ENCODE assay signal across 8 cellular contexts in genomic region chr3:24493951-24494615, GRCh38. TPM values are rescaled to one million over a fixed set of nuclear protein-coding genes. Genes with fewer than 3 reads are reported as not detected.
DNase-seq lines count a peak whose midpoint lies in the region; ATAC-seq and TF ChIP-seq lines count a peak whose summit lies in the region.

No MANE protein-coding gene starts in this region.

- intact Hi-C loops in activated T-helper 1 cell treated with anti-CD3 and anti-CD28 coated beads, Interleukin-12 subunit alpha, Interleukin-12 subunit beta, Interleukin-2, Interleukin-4 antibody, amounts not matched to agents 30 ng/mL and 10 ng/mL and 1 ng/mL, durations not matched to agents 14 hours and 24 hours and 36 hours (cut with micrococcal nuclease): no loop called here

- H3K36me3 Mint-ChIP-seq in GM23338 (ENCODE audit: low read depth) (no peaks in the 10 kb centered on the region), nephron (ENCODE audit: low read depth) (no peaks in the 10 kb centered on the region)
- no peaks in the 10 kb centered on the region for H3K36me3 Mint-ChIP-seq in activated T-helper 1 cell treated with anti-CD3 and anti-CD28 coated beads, Interleukin-12 subunit alpha, Interleukin-12 subunit beta, Interleukin-2, Interleukin-4 antibody, amounts not matched to agents 30 ng/mL and 10 ng/mL and 1 ng/mL, durations not matched to agents 14 hours and 24 hours and 36 hours (ENCODE audit: low read depth)

- H3F3A ChIP-seq in GM23338 (replicated peaks; ENCODE audit: low read depth): peaks cover 6% of the 10 kb centered on the region; the same call in 1 of the 2 replicates

- peaks cover 7% of the 10 kb centered on the region; the same call in 1 of the 2 replicates for H3K79me2 ChIP-seq in GM23338 (replicated peaks; ENCODE audit: insufficient read depth)

- H3K4me1 Mint-ChIP-seq in GM23338 (peaks cover 55% of the 10 kb centered on the region), nephron (peaks cover 4% of the 10 kb centered on the region)
- H3K4me1 Mint-ChIP-seq in activated T-helper 1 cell treated with anti-CD3 and anti-CD28 coated beads, Interleukin-12 subunit alpha, Interleukin-12 subunit beta, Interleukin-2, Interleukin-4 antibody, amounts not matched to agents 30 ng/mL and 10 ng/mL and 1 ng/mL, durations not matched to agents 14 hours and 24 hours and 36 hours (ENCODE audit: low read depth): no peaks in the 10 kb centered on the region

- H3K27ac ChIP-seq in GM23338 (ENCODE audit: low read depth) (no peak overlapping the region), gastroesophageal sphincter (peak overlapping the region; percentile 88 to 97 (median 94))

- H3K27me3 Mint-ChIP-seq in GM23338 (ENCODE audit: insufficient read depth, low read depth, poor library complexity) (peaks cover 57% of the 10 kb centered on the region), nephron (ENCODE audit: low read depth) (peaks cover 94% of the 10 kb centered on the region)
- H3K27me3 Mint-ChIP-seq in activated T-helper 1 cell treated with anti-CD3 and anti-CD28 coated beads, Interleukin-12 subunit alpha, Interleukin-12 subunit beta, Interleukin-2, Interleukin-4 antibody, amounts not matched to agents 30 ng/mL and 10 ng/mL and 1 ng/mL, durations not matched to agents 14 hours and 24 hours and 36 hours (ENCODE audit: insufficient read depth): peaks cover 55% of the 10 kb centered on the region

- DNase-seq in GM23338 (ENCODE audit: low spot score): peak; percentile 68
- peak; percentile 41 for DNase-seq in T1000 (lab: John Stamatoyannopoulos, UW)
- DNase-seq in activated T-helper 1 cell treated with anti-CD3 and anti-CD28 coated beads, Interleukin-12 subunit alpha, Interleukin-12 subunit beta, Interleukin-2, Interleukin-4 antibody, amounts not matched to agents 30 ng/mL and 10 ng/mL and 1 ng/mL, durations not matched to agents 14 hours and 24 hours and 36 hours (ENCODE audit: low spot score): no peak
- DNase-seq in NCI-H187 (lab: John Stamatoyannopoulos, UW): no peak
- DNase-seq in COLO829 (ENCODE audit: low spot score): no peak

- 0 out of 2 replicates have a peak, but pooled peaks cover 4% of the 10 kb centered on the region for H3K9me2 ChIP-seq in GM23338 (ENCODE audit: insufficient read depth)

- peak; percentile 11 to 34 for TF ChIP-seq POLR2A in gastroesophageal sphincter (IDR thresholded peaks at IDR 0.05)

- peaks cover 59% of the 10 kb centered on the region for H3K27me3 ChIP-seq in GM23338 (ENCODE audit: insufficient read depth)
- no peaks in the 10 kb centered on the region for H3K27me3 ChIP-seq in gastroesophageal sphincter

- peak; percentile 15 for ATAC-seq in GM23338
- ATAC-seq in gastroesophageal sphincter: peak; percentile 68
- ATAC-seq in GM18867 (IDR thresholded peaks at IDR 0.05; ENCODE audit: unreplicated experiment): no peak

- peak overlapping the region; percentile 94 for H2AFZ ChIP-seq in GM23338

- no peak for TF ChIP-seq EP300 in gastroesophageal sphincter (IDR thresholded peaks at IDR 0.05)

- H3K36me3 ChIP-seq in GM23338 (ENCODE audit: insufficient read depth): no peaks in the 10 kb centered on the region
- H3K36me3 ChIP-seq in gastroesophageal sphincter: no peaks in the 10 kb centered on the region

- H3K4me3 Mint-ChIP-seq in GM23338: peak overlapping the region; percentile 86
- peak overlapping the region; percentile 96 to 97 (median 96) for H3K4me3 Mint-ChIP-seq in nephron
- H3K4me3 Mint-ChIP-seq in activated T-helper 1 cell treated with anti-CD3 and anti-CD28 coated beads, Interleukin-12 subunit alpha, Interleukin-12 subunit beta, Interleukin-2, Interleukin-4 antibody, amounts not matched to agents 30 ng/mL and 10 ng/mL and 1 ng/mL, durations not matched to agents 14 hours and 24 hours and 36 hours: no peak overlapping the region

- H3K4me3 ChIP-seq in GM23338 (peak overlapping the region; percentile 76), gastroesophageal sphincter (peak overlapping the region; percentile 71 to 81)

- TF ChIP-seq CTCF in GM23338 (conservative IDR thresholded peaks at IDR 0.05; ENCODE audit: low read depth in 2 of 2) (no peak), gastroesophageal sphincter (IDR thresholded peaks at IDR 0.05) (peak in 2 of 4 experiments; percentile 5 to 6), nephron (IDR thresholded peaks at IDR 0.05; ENCODE audit: unreplicated experiment in 3 of 3) (peak in 1 of 3 experiments; percentile 12)

- H3K9me3 Mint-ChIP-seq in GM23338: 0 out of 3 replicates have a peak, but pooled peaks cover 4% of the 10 kb centered on the region
- H3K9me3 Mint-ChIP-seq in nephron: no peaks in the 10 kb centered on the region
- H3K9me3 Mint-ChIP-seq in activated T-helper 1 cell treated with anti-CD3 and anti-CD28 coated beads, Interleukin-12 subunit alpha, Interleukin-12 subunit beta, Interleukin-2, Interleukin-4 antibody, amounts not matched to agents 30 ng/mL and 10 ng/mL and 1 ng/mL, durations not matched to agents 14 hours and 24 hours and 36 hours: no peaks in the 10 kb centered on the region

- H3K9me3 ChIP-seq in gastroesophageal sphincter: no peaks in the 10 kb centered on the region

- 1% methylated on average over 17 of the region's 48 CpGs; no CpG with 5 or more reads in 1 of the 2 donors for WGBS in gastroesophageal sphincter (ENCODE audit: low coverage in 1 of 2), 2 donors

- peaks cover 57% of the 10 kb centered on the region for H3K4me1 ChIP-seq in GM23338 (ENCODE audit: insufficient read depth)
- H3K4me1 ChIP-seq in gastroesophageal sphincter: peaks cover 0 to 68% (median 0%) of the 10 kb centered on the region in 3 donors

- H3K27ac Mint-ChIP-seq in GM23338 (no peak overlapping the region), nephron (peak overlapping the region; percentile 48 to 92 (median 81))
- no peak overlapping the region for H3K27ac Mint-ChIP-seq in activated T-helper 1 cell treated with anti-CD3 and anti-CD28 coated beads, Interleukin-12 subunit alpha, Interleukin-12 subunit beta, Interleukin-2, Interleukin-4 antibody, amounts not matched to agents 30 ng/mL and 10 ng/mL and 1 ng/mL, durations not matched to agents 14 hours and 24 hours and 36 hours

- H3K4me2 ChIP-seq in GM23338: peak overlapping the region; percentile 95

- H4K20me1 ChIP-seq in GM23338 (replicated peaks; ENCODE audit: insufficient read depth): no peaks in the 10 kb centered on the region

RNA-seq across cellular contexts. Expression of gene THRB, which starts 0.6 kb away (rescaled TPM):
- 3.2 and 8.0 TPM in 2 replicates for total RNA-seq in GM23338 (2014; rRNA removed; shearing (Covaris generic))
- 1.3 and 1.7 TPM in 2 replicates for polyA plus RNA-seq in GM23338 (2016; fragmentation: Nextera tagmentation; extraction: Ambion mirVana)
- 10 to 100 TPM; 42.5 to 61.9 (median 55.8) TPM for total RNA-seq in gastroesophageal sphincter
- not detected in 2 replicates for total RNA-seq in activated T-helper 1 cell treated with anti-CD3 and anti-CD28 coated beads, Interleukin-12 subunit alpha, Interleukin-12 subunit beta, Interleukin-2, Interleukin-4 antibody, amounts not matched to agents 30 ng/mL and 10 ng/mL and 1 ng/mL, durations not matched to agents 14 hours and 24 hours and 36 hours

Comparison
In these comparisons a context has a peak if more than half of its experiments do, and no peak if none do; other contexts are left out.
1. DNase-seq: peak in GM23338 (single experiment) and T1000 (single experiment); none in activated T-helper 1 cell treated with anti-CD3 and anti-CD28 coated beads, Interleukin-12 subunit alpha, Interleukin-12 subunit beta, Interleukin-2, Interleukin-4 antibody, amounts not matched to agents 30 ng/mL and 10 ng/mL and 1 ng/mL, durations not matched to agents 14 hours and 24 hours and 36 hours (single experiment), NCI-H187 (0 of 2) and COLO829 (single experiment).
2. H3K27ac Mint-ChIP-seq: peak in nephron (3 of 3); none in GM23338 (single experiment) and activated T-helper 1 cell treated with anti-CD3 and anti-CD28 coated beads, Interleukin-12 subunit alpha, Interleukin-12 subunit beta, Interleukin-2, Interleukin-4 antibody, amounts not matched to agents 30 ng/mL and 10 ng/mL and 1 ng/mL, durations not matched to agents 14 hours and 24 hours and 36 hours (single experiment).